ENCODE assay signal across 8 cellular contexts in genomic region chr18:21600526-21601410, GRCh38. TPM values are rescaled to one million over a fixed set of nuclear protein-coding genes. Genes with fewer than 3 reads are reported as not detected.
DNase-seq lines count a peak whose midpoint lies in the region; ATAC-seq lines count a peak whose summit lies in the region.

ESCO1 (minus strand) TSS chr18:21600704; CDS start chr18:21574843, 25,861 bp downstream.

- H3K4me3 Mint-ChIP-seq in IgD-negative memory B cell, result peak within 1 kb of the TSS; percentile 89 to 97 (median 96)

- no peaks in the 10 kb centered on the region for H3K36me3 Mint-ChIP-seq in IgD-negative memory B cell

- H3K27ac Mint-ChIP-seq in IgD-negative memory B cell, result peak within 1 kb of the TSS; percentile 98 to 100 (median 99)

- peaks cover 1% of the 10 kb centered on the region for H3K27me3 Mint-ChIP-seq in IgD-negative memory B cell

- DNase-seq in DMS53 (lab: John Stamatoyannopoulos, UW), result peak; percentile 97
- DNase-seq in OCI-M1 (lab: John Stamatoyannopoulos, UW), result peak; percentile 100
- peak; percentile 81 for DNase-seq in activated T-cell treated with anti-CD3 and anti-CD28 coated beads for 4 hours
- DNase-seq in epithelial cell of prostate (ENCODE audit: low read depth, low spot score), result peak; percentile 97
- DNase-seq in mucosa of gallbladder (ENCODE audit: low spot score), result peak; percentile 96
- peak; percentile 77 to 87 for DNase-seq in stimulated activated CD8-positive, alpha-beta memory T cell treated with anti-CD3 and anti-CD28 coated beads, Interleukin-4, amount 100 ng/mL, for 4 hours (ENCODE audit: low read depth in 2 of 2, low spot score in 1 of 2)

- H3K27ac ChIP-seq in epithelial cell of prostate, result peak within 1 kb of the TSS; percentile 98

- peak; percentile 84 for ATAC-seq in GM21529 (IDR thresholded peaks at IDR 0.05; ENCODE audit: unreplicated experiment)

- H3K4me1 Mint-ChIP-seq in IgD-negative memory B cell, result peaks cover 21 to 39% (median 34%) of the 10 kb centered on the region in 3 donors

- H3K9me3 Mint-ChIP-seq in IgD-negative memory B cell, result peaks cover 0 to 1% (median 0%) of the 10 kb centered on the region in 3 donors

RNA-seq across cellular contexts. Expression of gene ESCO1, which starts in this region (rescaled TPM):
- 11.4 TPM for polyA plus RNA-seq in IgD-negative memory B cell
- 15.4 TPM for total RNA-seq in mucosa of gallbladder

Comparison
In these comparisons a context has a peak if more than half of its experiments do, and no peak if none do; other contexts are left out.
1. Peak in every context shown above with its lines: DNase-seq, ATAC-seq and H3K27ac ChIP-seq.